8 cellular contexts compared by ENCODE assay signal in genomic region chr11:47408598-47409439, GRCh38. TPM values are rescaled to one million over a fixed set of nuclear protein-coding genes. Genes with fewer than 3 reads are reported as not detected.
DNase-seq lines count a peak whose midpoint lies in the region; FAIRE-seq and TF ChIP-seq lines count a peak whose summit lies in the region.

No MANE protein-coding gene starts in this region.

- no peak for TF ChIP-seq POLR2A in NB4 (IDR thresholded peaks at IDR 0.05; ENCODE audit: extremely low read depth, insufficient read length)
- no peak for TF ChIP-seq POLR2A in stomach (IDR thresholded peaks at IDR 0.05)

- peak overlapping the region; percentile 96 for H3K4me2 ChIP-seq in mammary epithelial cell (ENCODE audit: insufficient read depth, low read depth, low read length)

- peaks cover 13% of the 10 kb centered on the region for H3K36me3 Mint-ChIP-seq in activated T-cell treated with anti-CD3 and anti-CD28 coated beads, Interleukin-2, amount 50 U/mL, for 24 hours (ENCODE audit: low read depth)

- CTCF ChIA-PET in mammary epithelial cell (lab: Charles Lee; ENCODE audit: low non-redundant PET): no interaction called here

- peak overlapping the region; percentile 95 for H3K27ac Mint-ChIP-seq in activated T-cell treated with anti-CD3 and anti-CD28 coated beads, Interleukin-2, amount 50 U/mL, for 24 hours

- H3K4me1 ChIP-seq in mammary epithelial cell (ENCODE audit: insufficient read depth, low read length) (peaks cover 37% of the 10 kb centered on the region), stomach (peaks cover 27 to 57% (median 43%) of the 10 kb centered on the region in 4 donors)

- intact Hi-C loops in mammary epithelial cell (cut with micrococcal nuclease): loop anchor here (1.0 to 5.0 kb wide), 5 partner anchors 17 to 232 kb away; partner anchors contain the start of genes ARFGAP2, MADD and PSMC3
- intact Hi-C loops in stomach (cut with DNase I; ENCODE audit: low total_unique reads): no loop called here

- H2AFZ ChIP-seq in mammary epithelial cell (ENCODE audit: low read depth, low read length): peak overlapping the region; percentile 79

- TF ChIP-seq EP300 in stomach (IDR thresholded peaks at IDR 0.05): no peak

- no peak for DNase-seq in activated T-cell treated with anti-CD3 and anti-CD28 coated beads, Interleukin-2, amount 50 U/mL, for 24 hours
- DNase-seq in activated T-cell treated with anti-CD3 and anti-CD28 coated beads for 4 hours (no peak), NB4 (ENCODE audit: low read depth) (no peak), mammary epithelial cell (peak; percentile 82), kidney glomerular epithelial cell (lab: John Stamatoyannopoulos, UW) (peak; percentile 73), stomach (peak; percentile 51), NK-92 (lab: John Stamatoyannopoulos, UW; ENCODE audit: unreplicated experiment) (no peak), D721Med (ENCODE audit: insufficient read length, low spot score) (no peak)

- WGBS in mammary epithelial cell (ENCODE audit: low coverage, missing lambda C conversion rate): 1% methylated on average over 9 of the region's 50 CpGs
- 2 to 6% (median 2%) methylated on average over 26 to 50 of the region's 50 CpGs for WGBS in stomach, 5 donors

- peak overlapping the region; percentile 90 for H3K9ac ChIP-seq in mammary epithelial cell (ENCODE audit: insufficient read depth, low read length)

- peaks cover 26% of the 10 kb centered on the region for H3K4me1 Mint-ChIP-seq in activated T-cell treated with anti-CD3 and anti-CD28 coated beads, Interleukin-2, amount 50 U/mL, for 24 hours (ENCODE audit: low read depth)

- H3K9me3 ChIP-seq in mammary epithelial cell (replicated peaks; ENCODE audit: insufficient read depth, low read length) (no peaks in the 10 kb centered on the region), stomach (no peaks in the 10 kb centered on the region)

- H4K20me1 ChIP-seq in mammary epithelial cell (ENCODE audit: insufficient read depth, low read length): no peaks in the 10 kb centered on the region

- TSS peak; percentile 42 for BruUV-seq in mammary epithelial cell (replicated peaks; lab: Mats Ljungman, UMichigan)

- in situ Hi-C loops in mammary epithelial cell (cut with MboI; ENCODE audit: low sequenced_read_pairs in 2 of 2): no loop called here

- peak overlapping the region; percentile 88 for H3K4me3 Mint-ChIP-seq in activated T-cell treated with anti-CD3 and anti-CD28 coated beads, Interleukin-2, amount 50 U/mL, for 24 hours

- H3K79me2 ChIP-seq in mammary epithelial cell (ENCODE audit: insufficient read depth, low read length): peaks cover 44% of the 10 kb centered on the region

- dilution Hi-C loops in mammary epithelial cell (cut with HindIII; ENCODE audit: low sequenced_read_pairs): loop anchor here (5.0 kb wide), 1 partner anchor 37 kb away; no protein-coding TSS in a partner anchor

- FAIRE-seq in D721Med (lab: Jason Lieb, UNC): no peak

- H3K36me3 ChIP-seq in mammary epithelial cell (ENCODE audit: insufficient read depth, low read length) (peaks cover 2% of the 10 kb centered on the region), stomach (peaks cover 9 to 38% (median 35%) of the 10 kb centered on the region in 4 donors)

- peak overlapping the region; percentile 88 for H3K27ac ChIP-seq in mammary epithelial cell (ENCODE audit: insufficient read depth, low read depth, low read length)
- peak overlapping the region; percentile 93 to 97 (median 93) for H3K27ac ChIP-seq in stomach

- no peaks in the 10 kb centered on the region for H3K27me3 Mint-ChIP-seq in activated T-cell treated with anti-CD3 and anti-CD28 coated beads, Interleukin-2, amount 50 U/mL, for 24 hours

- no peaks in the 10 kb centered on the region for H3K9me3 Mint-ChIP-seq in activated T-cell treated with anti-CD3 and anti-CD28 coated beads, Interleukin-2, amount 50 U/mL, for 24 hours

- no peaks in the 10 kb centered on the region for H3K27me3 ChIP-seq in mammary epithelial cell (ENCODE audit: insufficient read depth, low read length)
- H3K27me3 ChIP-seq in stomach: no peaks in the 10 kb centered on the region

- H3K4me3 ChIP-seq in NB4 (ENCODE audit: low read depth, low read length) (peak overlapping the region; percentile 59), mammary epithelial cell (replicated peaks in 1 of 3; ENCODE audit: insufficient read depth in 1 of 3, low read depth in 2 of 3, low read length in 3 of 3) (peak overlapping the region; percentile 68 to 79 (median 70)), stomach (peak overlapping the region; percentile 74 to 85 (median 77))

- TF ChIP-seq CTCF in NB4 (IDR thresholded peaks at IDR 0.05; ENCODE audit: low read depth, low read length) (no peak), mammary epithelial cell (conservative IDR thresholded peaks at IDR 0.05 in 1 of 2, IDR thresholded peaks at IDR 0.05 in 1 of 2; ENCODE audit: extremely low read depth in 1 of 2, insufficient read depth in 1 of 2, low read depth in 1 of 2, low read length in 2 of 2) (peak in 1 of 2 donors; percentile 21), stomach (IDR thresholded peaks at IDR 0.05) (no peak), D721Med (IDR thresholded peaks at IDR 0.05; ENCODE audit: insufficient read depth, missing control alignments) (no peak)

RNA-seq across cellular contexts. Expression of gene SLC39A13, which starts 0.4 kb away (rescaled TPM):
- total RNA-seq in mammary epithelial cell: 10 to 100 TPM; 55.5 to 97.2 TPM
- polyA plus RNA-seq in mammary epithelial cell: 57.1 TPM
- 31.6 TPM for polyA minus RNA-seq in mammary epithelial cell
- 100 to 1,000 TPM in 1 of 5 donors, 10 to 100 TPM in 3, 1 to 10 TPM in 1; 7.0 to 158 (median 24.8) TPM for total RNA-seq in stomach
- 10 to 100 TPM; 21.7 to 33.6 (median 27.1) TPM for polyA plus RNA-seq in stomach

RNA-seq across cellular contexts. Expression of gene PSMC3, which starts 17.4 kb away (rescaled TPM):
- 100 to 1,000 TPM in 1 of 2 donors, 10 to 100 TPM in 1; 72.7 to 142 TPM for total RNA-seq in mammary epithelial cell
- 168 TPM for polyA plus RNA-seq in mammary epithelial cell
- polyA minus RNA-seq in mammary epithelial cell: 202 TPM
- total RNA-seq in stomach: 100 to 1,000 TPM in 2 of 5 donors, 10 to 100 TPM in 2, 1 to 10 TPM in 1; 8.1 to 147 (median 65.9) TPM
- 100 to 1,000 TPM; 143 to 175 (median 145) TPM for polyA plus RNA-seq in stomach

RNA-seq across cellular contexts. Expression of gene SPI1, which starts 30.5 kb away (rescaled TPM):
- total RNA-seq in mammary epithelial cell (not detected), stomach (1 to 10 TPM; 2.6 to 8.4 (median 7.0) TPM)
- polyA plus RNA-seq in mammary epithelial cell (not detected), stomach (10 to 100 TPM in 2 of 3 donors, 1 to 10 TPM in 1; 8.2 to 24.3 (median 15.3) TPM)
- not detected for polyA minus RNA-seq in mammary epithelial cell

RNA-seq across cellular contexts. Expression of gene RAPSN, which starts 40.1 kb away (rescaled TPM):
- total RNA-seq in mammary epithelial cell: under 1 TPM; 0.17 to 0.99 TPM
- polyA plus RNA-seq in mammary epithelial cell: 0.05 TPM
- not detected for polyA minus RNA-seq in mammary epithelial cell
- total RNA-seq in stomach: 1 to 10 TPM in 2 of 5 donors, not detected in 3; 1.1 to 1.2 TPM
- under 1 TPM in 1 of 3 donors, not detected in 2; 0.20 TPM for polyA plus RNA-seq in stomach

RNA-seq across cellular contexts. Expression of gene MYBPC3, which starts 56.3 kb away (rescaled TPM):
- total RNA-seq in mammary epithelial cell: not detected
- polyA plus RNA-seq in mammary epithelial cell: not detected
- not detected for polyA minus RNA-seq in mammary epithelial cell
- total RNA-seq in stomach: 10 to 100 TPM in 1 of 5 donors, under 1 TPM in 2, not detected in 2; 0.72 to 15.6 (median 0.73) TPM
- polyA plus RNA-seq in stomach: 1 to 10 TPM; 1.0 to 3.4 (median 2.1) TPM

Comparison
In these comparisons a context has a peak if more than half of its experiments do, and no peak if none do; other contexts are left out.
1. DNase-seq: peak in mammary epithelial cell (single experiment), kidney glomerular epithelial cell (single experiment) and stomach (single experiment); none in activated T-cell treated with anti-CD3 and anti-CD28 coated beads, Interleukin-2, amount 50 U/mL, for 24 hours (single experiment), activated T-cell treated with anti-CD3 and anti-CD28 coated beads for 4 hours (single experiment), NB4 (single experiment), NK-92 (single experiment) and D721Med (single experiment).
2. Peak in every context shown above with its lines, with median percentiles within 50 percentile points of each other: H3K4me3 ChIP-seq.